ENCODE assay signal across 21 cellular contexts in genomic region chr17:78425429-78425828, GRCh38.
"Had no signal": no experiment of that assay in that cellular context is flagged by ENCODE, and none has a peak within 500 bp of the region (broad histone marks: within the 10 kb centered on the region; RNA-seq: fewer than 3 reads in every experiment).

No MANE protein-coding gene starts in this region.

- ATAC-seq: activated T-cell treated with anti-CD3 and anti-CD28 coated beads, Interleukin-2, amount 50 U/mL, for 72 hours; foreskin keratinocyte; mucosa of descending colon; naive thymus-derived CD4-positive, alpha-beta T cell had no signal

- H3K9me3 ChIP-seq: mucosa of descending colon, right lobe of liver, SK-N-SH, thyroid gland, uterus had no signal

- H3K4me3 ChIP-seq: mucosa of descending colon, right lobe of liver, smooth muscle cell, thyroid gland, uterus had no signal

- H3K27ac ChIP-seq: foreskin keratinocyte, right lobe of liver, thyroid gland, uterus, WERI-Rb-1 had no signal

- H3K27me3 Mint-ChIP-seq: activated CD4-positive, alpha-beta memory T cell treated with anti-CD3 and anti-CD28 coated beads, Interleukin-2, amount 10 ng/mL, durations not matched to agents 7 days and 5 days; activated naive CD8-positive, alpha-beta T cell treated with anti-CD3 and anti-CD28 coated beads for 36 hours; central memory CD8-positive, alpha-beta T cell; naive thymus-derived CD4-positive, alpha-beta T cell; progenitor cell of endocrine pancreas had no signal

- H3K27ac Mint-ChIP-seq: activated CD4-positive, alpha-beta memory T cell treated with anti-CD3 and anti-CD28 coated beads, Interleukin-2, amount 10 ng/mL, durations not matched to agents 7 days and 5 days; activated naive CD8-positive, alpha-beta T cell treated with anti-CD3 and anti-CD28 coated beads for 36 hours; brain; progenitor cell of endocrine pancreas had no signal

- H3K4me3 Mint-ChIP-seq: activated CD4-positive, alpha-beta memory T cell treated with anti-CD3 and anti-CD28 coated beads, Interleukin-2, amount 10 ng/mL, durations not matched to agents 7 days and 5 days; activated naive CD8-positive, alpha-beta T cell treated with anti-CD3 and anti-CD28 coated beads for 36 hours; activated T-cell treated with anti-CD3 and anti-CD28 coated beads, Interleukin-2, amount 50 U/mL, for 72 hours; brain; central memory CD8-positive, alpha-beta T cell; naive thymus-derived CD4-positive, alpha-beta T cell had no signal

- H3K27me3 ChIP-seq: foreskin keratinocyte, right lobe of liver, thyroid gland, uterus had no signal

- H3K36me3 ChIP-seq: uterus had no signal

- H3K4me2 ChIP-seq: SK-N-SH, smooth muscle cell had no signal

- H3K4me1 Mint-ChIP-seq: central memory CD8-positive, alpha-beta T cell had no signal

- H3K9ac ChIP-seq: SK-N-SH had no signal

- H3K9me3 Mint-ChIP-seq: activated CD4-positive, alpha-beta memory T cell treated with anti-CD3 and anti-CD28 coated beads, Interleukin-2, amount 10 ng/mL, durations not matched to agents 7 days and 5 days; activated naive CD8-positive, alpha-beta T cell treated with anti-CD3 and anti-CD28 coated beads for 36 hours; activated T-cell treated with anti-CD3 and anti-CD28 coated beads, Interleukin-2, amount 50 U/mL, for 72 hours; central memory CD8-positive, alpha-beta T cell had no signal

- DNase-seq: activated CD4-positive, alpha-beta memory T cell treated with anti-CD3 and anti-CD28 coated beads, Interleukin-2, amount 10 ng/mL, durations not matched to agents 7 days and 5 days; activated CD4-positive, alpha-beta T cell treated with anti-CD3 and anti-CD28 coated beads for 4 hours; activated gamma-delta T cell; activated naive CD8-positive, alpha-beta T cell treated with anti-CD3 and anti-CD28 coated beads for 36 hours; activated T-cell treated with anti-CD3 and anti-CD28 coated beads, Interleukin-2, amount 50 U/mL, for 72 hours; amygdala; cortex of kidney; effector CD8-positive, alpha-beta T cell; foreskin keratinocyte; glutamatergic neuron; mucosa of descending colon; naive thymus-derived CD4-positive, alpha-beta T cell; right lobe of liver; SK-N-SH; thyroid gland; uterus; WERI-Rb-1 had no signal

- H3K4me1 ChIP-seq: foreskin keratinocyte, uterus had no signal
